1 cellular context compared by ENCODE assay signal in the genomic region with DNA sequence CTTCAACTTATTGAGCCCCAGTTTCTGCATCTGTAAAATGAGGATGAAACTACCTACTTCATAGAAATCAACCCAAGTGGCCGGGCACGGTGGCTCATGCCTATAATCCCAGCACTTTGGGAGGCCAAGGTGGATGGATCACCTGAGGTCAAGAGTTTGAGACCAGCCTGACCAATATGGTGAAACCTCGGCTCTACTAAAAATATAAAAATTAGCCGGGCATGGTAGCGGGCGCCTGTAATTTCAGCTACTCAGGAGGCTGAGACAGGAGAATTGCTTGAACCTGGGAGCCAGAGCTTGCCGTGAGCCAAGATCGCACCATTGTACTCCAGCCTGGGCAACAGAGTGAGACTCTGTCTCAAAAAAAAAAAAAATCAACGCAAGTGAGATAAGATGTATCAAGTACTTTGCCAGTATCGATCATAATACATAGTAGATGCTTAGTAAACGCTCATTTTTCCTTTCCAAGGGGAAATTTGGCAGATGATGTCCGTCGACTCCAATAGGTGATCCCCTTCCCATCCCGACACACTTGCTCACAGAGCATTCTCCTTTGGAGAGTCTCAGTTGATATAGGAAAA.
TF ChIP-seq lines count a peak whose summit lies in the region.

No MANE protein-coding gene starts in this region.

TF ChIP-seq in K562, 482 proteins besides CTCF, POLR2A, EP300 and RAD21:
- TF ChIP-seq GTF2E2 (tag; IDR thresholded peaks at IDR 0.05): 0 out of 2 replicates have a peak, but pooled peaks have one; percentile 43
- TF ChIP-seq DMBX1 (CRISPR knock-in tag; IDR thresholded peaks at IDR 0.05; ENCODE audit: borderline replicate concordance): peak; percentile 77
- TF ChIP-seq CXXC5 (CRISPR knock-in tag; IDR thresholded peaks at IDR 0.05): peak; percentile 11; the same call in 1 of the 2 replicates
- TF ChIP-seq ADNP (tag; IDR thresholded peaks at IDR 0.05): 0 out of 2 replicates have a peak, but pooled peaks have one; percentile 35
- TF ChIP-seq SMAD4 (CRISPR knock-in tag; conservative IDR thresholded peaks at IDR 0.05): peak; percentile 42
- TF ChIP-seq, protein P1, sequence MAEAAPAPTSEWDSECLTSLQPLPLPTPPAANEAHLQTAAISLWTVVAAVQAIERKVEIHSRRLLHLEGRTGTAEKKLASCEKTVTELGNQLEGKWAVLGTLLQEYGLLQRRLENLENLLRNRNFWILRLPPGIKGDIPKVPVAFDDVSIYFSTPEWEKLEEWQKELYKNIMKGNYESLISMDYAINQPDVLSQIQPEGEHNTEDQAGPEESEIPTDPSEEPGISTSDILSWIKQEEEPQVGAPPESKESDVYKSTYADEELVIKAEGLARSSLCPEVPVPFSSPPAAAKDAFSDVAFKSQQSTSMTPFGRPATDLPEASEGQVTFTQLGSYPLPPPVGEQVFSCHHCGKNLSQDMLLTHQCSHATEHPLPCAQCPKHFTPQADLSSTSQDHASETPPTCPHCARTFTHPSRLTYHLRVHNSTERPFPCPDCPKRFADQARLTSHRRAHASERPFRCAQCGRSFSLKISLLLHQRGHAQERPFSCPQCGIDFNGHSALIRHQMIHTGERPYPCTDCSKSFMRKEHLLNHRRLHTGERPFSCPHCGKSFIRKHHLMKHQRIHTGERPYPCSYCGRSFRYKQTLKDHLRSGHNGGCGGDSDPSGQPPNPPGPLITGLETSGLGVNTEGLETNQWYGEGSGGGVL (CRISPR knock-in tag; IDR thresholded peaks at IDR 0.05): 0 out of 2 replicates have a peak, but pooled peaks have one; percentile 26
- TF ChIP-seq ZNF311 (CRISPR knock-in tag; IDR thresholded peaks at IDR 0.05): 0 out of 2 replicates have a peak, but pooled peaks have one; percentile 61
- TF ChIP-seq GTF2A2 (tag; IDR thresholded peaks at IDR 0.05): peak; percentile 49; the same call in 1 of the 2 replicates
